ENCODE assay signal across 1 cellular context in the genomic region with DNA sequence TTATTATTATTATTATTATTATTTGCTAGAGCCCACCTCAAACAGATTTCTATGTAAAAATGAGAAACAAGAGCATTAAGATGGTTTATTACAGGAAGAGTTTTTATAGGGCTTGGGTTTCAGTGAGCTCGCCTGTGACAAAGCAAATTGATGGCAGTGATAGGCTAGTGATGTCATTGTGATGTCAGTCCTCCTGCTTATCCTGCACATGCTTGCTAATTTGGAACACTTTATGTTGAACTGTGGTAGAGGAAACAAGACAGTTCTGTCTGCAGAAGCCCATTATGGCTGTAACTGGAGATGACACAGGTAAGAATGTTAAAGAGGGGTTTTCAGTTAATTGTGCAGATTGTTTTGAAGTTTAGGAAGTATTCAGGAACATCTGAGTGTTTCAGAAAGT.
A peak's percentile ranks its signal among the peaks of the same experiment; 100 is the strongest.
TF ChIP-seq lines count a peak whose summit lies in the region.

No MANE protein-coding gene starts in this region.

TF ChIP-seq in HEK293, 187 proteins besides CTCF, POLR2A, EP300 and RAD21 (continued from another document and continues in another):
- TF ChIP-seq, protein P1, sequence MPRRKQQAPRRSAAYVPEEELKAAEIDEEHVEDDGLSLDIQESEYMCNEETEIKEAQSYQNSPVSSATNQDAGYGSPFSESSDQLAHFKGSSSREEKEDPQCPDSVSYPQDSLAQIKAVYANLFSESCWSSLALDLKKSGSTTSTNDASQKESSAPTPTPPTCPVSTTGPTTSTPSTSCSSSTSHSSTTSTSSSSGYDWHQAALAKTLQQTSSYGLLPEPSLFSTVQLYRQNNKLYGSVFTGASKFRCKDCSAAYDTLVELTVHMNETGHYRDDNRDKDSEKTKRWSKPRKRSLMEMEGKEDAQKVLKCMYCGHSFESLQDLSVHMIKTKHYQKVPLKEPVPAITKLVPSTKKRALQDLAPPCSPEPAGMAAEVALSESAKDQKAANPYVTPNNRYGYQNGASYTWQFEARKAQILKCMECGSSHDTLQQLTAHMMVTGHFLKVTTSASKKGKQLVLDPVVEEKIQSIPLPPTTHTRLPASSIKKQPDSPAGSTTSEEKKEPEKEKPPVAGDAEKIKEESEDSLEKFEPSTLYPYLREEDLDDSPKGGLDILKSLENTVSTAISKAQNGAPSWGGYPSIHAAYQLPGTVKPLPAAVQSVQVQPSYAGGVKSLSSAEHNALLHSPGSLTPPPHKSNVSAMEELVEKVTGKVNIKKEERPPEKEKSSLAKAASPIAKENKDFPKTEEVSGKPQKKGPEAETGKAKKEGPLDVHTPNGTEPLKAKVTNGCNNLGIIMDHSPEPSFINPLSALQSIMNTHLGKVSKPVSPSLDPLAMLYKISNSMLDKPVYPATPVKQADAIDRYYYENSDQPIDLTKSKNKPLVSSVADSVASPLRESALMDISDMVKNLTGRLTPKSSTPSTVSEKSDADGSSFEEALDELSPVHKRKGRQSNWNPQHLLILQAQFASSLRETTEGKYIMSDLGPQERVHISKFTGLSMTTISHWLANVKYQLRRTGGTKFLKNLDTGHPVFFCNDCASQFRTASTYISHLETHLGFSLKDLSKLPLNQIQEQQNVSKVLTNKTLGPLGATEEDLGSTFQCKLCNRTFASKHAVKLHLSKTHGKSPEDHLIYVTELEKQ (tag by site-specific recombination; IDR thresholded peaks at IDR 0.05; ENCODE audit: borderline replicate concordance) = peak; percentile 47; the same call in 1 of the 2 replicates
- TF ChIP-seq, protein P2, sequence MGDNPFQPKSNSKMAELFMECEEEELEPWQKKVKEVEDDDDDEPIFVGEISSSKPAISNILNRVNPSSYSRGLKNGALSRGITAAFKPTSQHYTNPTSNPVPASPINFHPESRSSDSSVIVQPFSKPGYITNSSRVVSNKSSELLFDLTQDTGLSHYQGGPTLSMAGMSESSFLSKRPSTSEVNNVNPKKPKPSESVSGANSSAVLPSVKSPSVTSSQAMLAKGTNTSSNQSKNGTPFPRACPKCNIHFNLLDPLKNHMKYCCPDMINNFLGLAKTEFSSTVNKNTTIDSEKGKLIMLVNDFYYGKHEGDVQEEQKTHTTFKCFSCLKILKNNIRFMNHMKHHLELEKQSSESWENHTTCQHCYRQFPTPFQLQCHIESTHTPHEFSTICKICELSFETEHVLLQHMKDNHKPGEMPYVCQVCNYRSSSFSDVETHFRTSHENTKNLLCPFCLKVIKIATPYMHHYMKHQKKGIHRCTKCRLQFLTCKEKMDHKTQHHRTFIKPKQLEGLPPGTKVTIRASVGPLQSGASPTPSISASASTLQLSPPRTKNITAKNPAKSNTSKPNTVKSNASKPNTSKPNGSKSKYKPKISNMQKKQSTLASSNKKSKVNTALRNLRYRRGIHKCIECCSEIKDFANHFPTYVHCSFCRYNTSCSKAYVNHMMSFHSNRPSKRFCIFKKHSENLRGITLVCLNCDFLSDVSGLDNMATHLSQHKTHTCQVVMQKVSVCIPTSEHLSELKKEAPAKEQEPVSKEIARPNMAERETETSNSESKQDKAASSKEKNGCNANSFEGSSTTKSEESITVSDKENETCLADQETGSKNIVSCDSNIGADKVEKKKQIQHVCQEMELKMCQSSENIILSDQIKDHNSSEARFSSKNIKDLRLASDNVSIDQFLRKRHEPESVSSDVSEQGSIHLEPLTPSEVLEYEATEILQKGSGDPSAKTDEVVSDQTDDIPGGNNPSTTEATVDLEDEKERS (tag by site-specific recombination; IDR thresholded peaks at IDR 0.05) = no peak
- peak; percentile 75; the same call in 1 of the 2 replicates for TF ChIP-seq BCL11A (tag by site-specific recombination; IDR thresholded peaks at IDR 0.05; ENCODE audit: low read depth)
- TF ChIP-seq ZNF23 (tag by site-specific recombination; IDR thresholded peaks at IDR 0.05; ENCODE audit: borderline replicate concordance) = no peak
- TF ChIP-seq, protein P3, sequence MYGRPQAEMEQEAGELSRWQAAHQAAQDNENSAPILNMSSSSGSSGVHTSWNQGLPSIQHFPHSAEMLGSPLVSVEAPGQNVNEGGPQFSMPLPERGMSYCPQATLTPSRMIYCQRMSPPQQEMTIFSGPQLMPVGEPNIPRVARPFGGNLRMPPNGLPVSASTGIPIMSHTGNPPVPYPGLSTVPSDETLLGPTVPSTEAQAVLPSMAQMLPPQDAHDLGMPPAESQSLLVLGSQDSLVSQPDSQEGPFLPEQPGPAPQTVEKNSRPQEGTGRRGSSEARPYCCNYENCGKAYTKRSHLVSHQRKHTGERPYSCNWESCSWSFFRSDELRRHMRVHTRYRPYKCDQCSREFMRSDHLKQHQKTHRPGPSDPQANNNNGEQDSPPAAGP (tag by site-specific recombination; IDR thresholded peaks at IDR 0.05) = peak; percentile 59; the same call in 1 of the 2 replicates
- TF ChIP-seq FEZF1 (tag by site-specific recombination; IDR thresholded peaks at IDR 0.05) = peak; percentile 59
- TF ChIP-seq, protein P4, sequence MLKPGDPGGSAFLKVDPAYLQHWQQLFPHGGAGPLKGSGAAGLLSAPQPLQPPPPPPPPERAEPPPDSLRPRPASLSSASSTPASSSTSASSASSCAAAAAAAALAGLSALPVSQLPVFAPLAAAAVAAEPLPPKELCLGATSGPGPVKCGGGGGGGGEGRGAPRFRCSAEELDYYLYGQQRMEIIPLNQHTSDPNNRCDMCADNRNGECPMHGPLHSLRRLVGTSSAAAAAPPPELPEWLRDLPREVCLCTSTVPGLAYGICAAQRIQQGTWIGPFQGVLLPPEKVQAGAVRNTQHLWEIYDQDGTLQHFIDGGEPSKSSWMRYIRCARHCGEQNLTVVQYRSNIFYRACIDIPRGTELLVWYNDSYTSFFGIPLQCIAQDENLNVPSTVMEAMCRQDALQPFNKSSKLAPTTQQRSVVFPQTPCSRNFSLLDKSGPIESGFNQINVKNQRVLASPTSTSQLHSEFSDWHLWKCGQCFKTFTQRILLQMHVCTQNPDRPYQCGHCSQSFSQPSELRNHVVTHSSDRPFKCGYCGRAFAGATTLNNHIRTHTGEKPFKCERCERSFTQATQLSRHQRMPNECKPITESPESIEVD (tag by site-specific recombination; IDR thresholded peaks at IDR 0.05) = 0 out of 2 replicates have a peak, but pooled peaks have one; percentile 32
- peak; percentile 59; the same call in 1 of the 2 replicates for TF ChIP-seq ZEB2 (tag by site-specific recombination; IDR thresholded peaks at IDR 0.05)
- no peak; the same call in 1 of the 2 replicates for TF ChIP-seq ZSCAN23 (tag by site-specific recombination; IDR thresholded peaks at IDR 0.05)
- no peak for TF ChIP-seq ZNF132 (tag by site-specific recombination; IDR thresholded peaks at IDR 0.05; ENCODE audit: borderline replicate concordance)
- TF ChIP-seq, protein P5, sequence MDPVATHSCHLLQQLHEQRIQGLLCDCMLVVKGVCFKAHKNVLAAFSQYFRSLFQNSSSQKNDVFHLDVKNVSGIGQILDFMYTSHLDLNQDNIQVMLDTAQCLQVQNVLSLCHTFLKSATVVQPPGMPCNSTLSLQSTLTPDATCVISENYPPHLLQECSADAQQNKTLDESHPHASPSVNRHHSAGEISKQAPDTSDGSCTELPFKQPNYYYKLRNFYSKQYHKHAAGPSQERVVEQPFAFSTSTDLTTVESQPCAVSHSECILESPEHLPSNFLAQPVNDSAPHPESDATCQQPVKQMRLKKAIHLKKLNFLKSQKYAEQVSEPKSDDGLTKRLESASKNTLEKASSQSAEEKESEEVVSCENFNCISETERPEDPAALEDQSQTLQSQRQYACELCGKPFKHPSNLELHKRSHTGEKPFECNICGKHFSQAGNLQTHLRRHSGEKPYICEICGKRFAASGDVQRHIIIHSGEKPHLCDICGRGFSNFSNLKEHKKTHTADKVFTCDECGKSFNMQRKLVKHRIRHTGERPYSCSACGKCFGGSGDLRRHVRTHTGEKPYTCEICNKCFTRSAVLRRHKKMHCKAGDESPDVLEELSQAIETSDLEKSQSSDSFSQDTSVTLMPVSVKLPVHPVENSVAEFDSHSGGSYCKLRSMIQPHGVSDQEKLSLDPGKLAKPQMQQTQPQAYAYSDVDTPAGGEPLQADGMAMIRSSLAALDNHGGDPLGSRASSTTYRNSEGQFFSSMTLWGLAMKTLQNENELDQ (tag by site-specific recombination; IDR thresholded peaks at IDR 0.05; ENCODE audit: low read depth) = no peak
- peak; percentile 42; the same call in 1 of the 2 replicates for TF ChIP-seq ZSCAN30 (tag by site-specific recombination; IDR thresholded peaks at IDR 0.05)
- peak; percentile 18; the same call in 1 of the 2 replicates for TF ChIP-seq SP3 (tag by site-specific recombination; IDR thresholded peaks at IDR 0.05)
- no peak for TF ChIP-seq ZNF561 (tag by site-specific recombination; IDR thresholded peaks at IDR 0.05; ENCODE audit: borderline replicate concordance)
- peak; percentile 83; the same call in 1 of the 2 replicates for TF ChIP-seq ZNF184 (tag by site-specific recombination; IDR thresholded peaks at IDR 0.05)
- TF ChIP-seq IKZF3 (tag by site-specific recombination; IDR thresholded peaks at IDR 0.05) = peak; percentile 85
- TF ChIP-seq ZSCAN16 (tag by site-specific recombination; IDR thresholded peaks at IDR 0.05) = no peak
- TF ChIP-seq, protein P6, sequence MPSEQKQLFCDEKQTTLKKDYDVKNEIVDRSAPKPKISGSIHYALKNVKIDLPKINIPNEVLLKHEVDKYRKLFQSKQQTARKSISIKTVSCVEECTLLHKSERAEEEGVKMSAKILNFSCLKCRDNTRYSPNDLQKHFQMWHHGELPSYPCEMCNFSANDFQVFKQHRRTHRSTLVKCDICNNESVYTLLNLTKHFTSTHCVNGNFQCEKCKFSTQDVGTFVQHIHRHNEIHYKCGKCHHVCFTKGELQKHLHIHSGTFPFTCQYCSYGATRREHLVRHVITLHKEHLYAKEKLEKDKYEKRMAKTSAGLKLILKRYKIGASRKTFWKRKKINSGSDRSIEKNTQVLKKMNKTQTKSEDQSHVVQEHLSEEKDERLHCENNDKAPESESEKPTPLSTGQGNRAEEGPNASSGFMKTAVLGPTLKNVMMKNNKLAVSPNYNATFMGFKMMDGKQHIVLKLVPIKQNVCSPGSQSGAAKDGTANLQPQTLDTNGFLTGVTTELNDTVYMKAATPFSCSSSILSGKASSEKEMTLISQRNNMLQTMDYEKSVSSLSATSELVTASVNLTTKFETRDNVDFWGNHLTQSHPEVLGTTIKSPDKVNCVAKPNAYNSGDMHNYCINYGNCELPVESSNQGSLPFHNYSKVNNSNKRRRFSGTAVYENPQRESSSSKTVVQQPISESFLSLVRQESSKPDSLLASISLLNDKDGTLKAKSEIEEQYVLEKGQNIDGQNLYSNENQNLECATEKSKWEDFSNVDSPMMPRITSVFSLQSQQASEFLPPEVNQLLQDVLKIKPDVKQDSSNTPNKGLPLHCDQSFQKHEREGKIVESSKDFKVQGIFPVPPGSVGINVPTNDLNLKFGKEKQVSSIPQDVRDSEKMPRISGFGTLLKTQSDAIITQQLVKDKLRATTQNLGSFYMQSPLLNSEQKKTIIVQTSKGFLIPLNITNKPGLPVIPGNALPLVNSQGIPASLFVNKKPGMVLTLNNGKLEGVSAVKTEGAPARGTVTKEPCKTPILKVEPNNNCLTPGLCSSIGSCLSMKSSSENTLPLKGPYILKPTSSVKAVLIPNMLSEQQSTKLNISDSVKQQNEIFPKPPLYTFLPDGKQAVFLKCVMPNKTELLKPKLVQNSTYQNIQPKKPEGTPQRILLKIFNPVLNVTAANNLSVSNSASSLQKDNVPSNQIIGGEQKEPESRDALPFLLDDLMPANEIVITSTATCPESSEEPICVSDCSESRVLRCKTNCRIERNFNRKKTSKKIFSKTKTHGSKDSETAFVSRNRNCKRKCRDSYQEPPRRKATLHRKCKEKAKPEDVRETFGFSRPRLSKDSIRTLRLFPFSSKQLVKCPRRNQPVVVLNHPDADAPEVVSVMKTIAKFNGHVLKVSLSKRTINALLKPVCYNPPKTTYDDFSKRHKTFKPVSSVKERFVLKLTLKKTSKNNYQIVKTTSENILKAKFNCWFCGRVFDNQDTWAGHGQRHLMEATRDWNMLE (tag by site-specific recombination; conservative IDR thresholded peaks at IDR 0.05; ENCODE audit: low read depth) = peak; percentile 24; the same call in 1 of the 2 replicates
- peak; percentile 47 for TF ChIP-seq ZXDB (tag by site-specific recombination; IDR thresholded peaks at IDR 0.05)
- TF ChIP-seq, protein P7, sequence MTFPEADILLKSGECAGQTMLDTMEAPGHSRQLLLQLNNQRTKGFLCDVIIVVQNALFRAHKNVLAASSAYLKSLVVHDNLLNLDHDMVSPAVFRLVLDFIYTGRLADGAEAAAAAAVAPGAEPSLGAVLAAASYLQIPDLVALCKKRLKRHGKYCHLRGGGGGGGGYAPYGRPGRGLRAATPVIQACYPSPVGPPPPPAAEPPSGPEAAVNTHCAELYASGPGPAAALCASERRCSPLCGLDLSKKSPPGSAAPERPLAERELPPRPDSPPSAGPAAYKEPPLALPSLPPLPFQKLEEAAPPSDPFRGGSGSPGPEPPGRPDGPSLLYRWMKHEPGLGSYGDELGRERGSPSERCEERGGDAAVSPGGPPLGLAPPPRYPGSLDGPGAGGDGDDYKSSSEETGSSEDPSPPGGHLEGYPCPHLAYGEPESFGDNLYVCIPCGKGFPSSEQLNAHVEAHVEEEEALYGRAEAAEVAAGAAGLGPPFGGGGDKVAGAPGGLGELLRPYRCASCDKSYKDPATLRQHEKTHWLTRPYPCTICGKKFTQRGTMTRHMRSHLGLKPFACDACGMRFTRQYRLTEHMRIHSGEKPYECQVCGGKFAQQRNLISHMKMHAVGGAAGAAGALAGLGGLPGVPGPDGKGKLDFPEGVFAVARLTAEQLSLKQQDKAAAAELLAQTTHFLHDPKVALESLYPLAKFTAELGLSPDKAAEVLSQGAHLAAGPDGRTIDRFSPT (tag by site-specific recombination; IDR thresholded peaks at IDR 0.05) = peak; percentile 69; the same call in 1 of the 2 replicates
- TF ChIP-seq ZNF623 (tag by site-specific recombination; IDR thresholded peaks at IDR 0.05) = no peak; the same call in 1 of the 2 replicates
- peak; percentile 87; the same call in 1 of the 2 replicates for TF ChIP-seq ZNF391 (tag by site-specific recombination; IDR thresholded peaks at IDR 0.05; ENCODE audit: borderline replicate concordance, low read depth)
- TF ChIP-seq, protein P8, sequence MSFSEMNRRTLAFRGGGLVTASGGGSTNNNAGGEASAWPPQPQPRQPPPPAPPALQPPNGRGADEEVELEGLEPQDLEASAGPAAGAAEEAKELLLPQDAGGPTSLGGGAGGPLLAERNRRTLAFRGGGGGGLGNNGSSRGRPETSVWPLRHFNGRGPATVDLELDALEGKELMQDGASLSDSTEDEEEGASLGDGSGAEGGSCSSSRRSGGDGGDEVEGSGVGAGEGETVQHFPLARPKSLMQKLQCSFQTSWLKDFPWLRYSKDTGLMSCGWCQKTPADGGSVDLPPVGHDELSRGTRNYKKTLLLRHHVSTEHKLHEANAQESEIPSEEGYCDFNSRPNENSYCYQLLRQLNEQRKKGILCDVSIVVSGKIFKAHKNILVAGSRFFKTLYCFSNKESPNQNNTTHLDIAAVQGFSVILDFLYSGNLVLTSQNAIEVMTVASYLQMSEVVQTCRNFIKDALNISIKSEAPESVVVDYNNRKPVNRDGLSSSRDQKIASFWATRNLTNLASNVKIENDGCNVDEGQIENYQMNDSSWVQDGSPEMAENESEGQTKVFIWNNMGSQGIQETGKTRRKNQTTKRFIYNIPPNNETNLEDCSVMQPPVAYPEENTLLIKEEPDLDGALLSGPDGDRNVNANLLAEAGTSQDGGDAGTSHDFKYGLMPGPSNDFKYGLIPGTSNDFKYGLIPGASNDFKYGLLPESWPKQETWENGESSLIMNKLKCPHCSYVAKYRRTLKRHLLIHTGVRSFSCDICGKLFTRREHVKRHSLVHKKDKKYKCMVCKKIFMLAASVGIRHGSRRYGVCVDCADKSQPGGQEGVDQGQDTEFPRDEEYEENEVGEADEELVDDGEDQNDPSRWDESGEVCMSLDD (tag by site-specific recombination; IDR thresholded peaks at IDR 0.05) = no peak
- no peak for TF ChIP-seq ZNF510 (tag by site-specific recombination; IDR thresholded peaks at IDR 0.05; ENCODE audit: insufficient replicate concordance)
- TF ChIP-seq ZBTB21 (tag by site-specific recombination; IDR thresholded peaks at IDR 0.05) = peak; percentile 96
- no peak for TF ChIP-seq SALL2 (tag by site-specific recombination; IDR thresholded peaks at IDR 0.05; ENCODE audit: borderline replicate concordance)
- peak; percentile 76 for TF ChIP-seq OSR2 (tag by site-specific recombination; IDR thresholded peaks at IDR 0.05)
- TF ChIP-seq SP7 (tag by site-specific recombination; IDR thresholded peaks at IDR 0.05) = peak; percentile 71
- no peak for TF ChIP-seq ZNF394 (tag by site-specific recombination; IDR thresholded peaks at IDR 0.05; ENCODE audit: borderline replicate concordance)
